ENCODE assay signal across 30 cellular contexts in genomic region chr18:58668211-58668610, GRCh38. TPM values are rescaled to one million over a fixed set of nuclear protein-coding genes. Genes with fewer than 3 reads are reported as not detected.
DNase-seq lines count a peak whose midpoint lies in the region; ATAC-seq, FAIRE-seq and TF ChIP-seq lines count a peak whose summit lies in the region.
"Had no signal": no experiment of that assay in that cellular context is flagged by ENCODE, and none has a peak within 500 bp of the region (broad histone marks: within the 10 kb centered on the region; RNA-seq: fewer than 3 reads in every experiment).

No MANE protein-coding gene starts in this region.

- FAIRE-seq in GM12892 (lab: Jason Lieb, UNC) = no peak

- intact Hi-C loops in Calu3 (cut with micrococcal nuclease; ENCODE audit: unreplicated experiment) (no loop called here), lower lobe of right lung (cut with DNase I) (no loop called here)

- H3K36me3 ChIP-seq in GM23248 (ENCODE audit: low read depth) (no peaks in the 10 kb centered on the region), lower lobe of right lung (no peaks in the 10 kb centered on the region)
- H3K36me3 ChIP-seq: esophagus squamous epithelium, left ventricle myocardium inferior, SJCRH30, vagina had no signal

- H3K27ac ChIP-seq in GM23248 (no peak overlapping the region), lower lobe of right lung (no peak overlapping the region)
- H3K27ac ChIP-seq: left ventricle myocardium inferior, psoas muscle, SJCRH30, testis, vagina had no signal

- H3K9me3 ChIP-seq in GM23248 (ENCODE audit: low read depth) (no peaks in the 10 kb centered on the region), lower lobe of right lung (no peaks in the 10 kb centered on the region)
- H3K9me3 ChIP-seq: esophagus squamous epithelium, left ventricle myocardium inferior, psoas muscle, SJCRH30, testis, vagina had no signal

- H3K27ac Mint-ChIP-seq in Calu3 (ENCODE audit: unreplicated experiment) = peak overlapping the region; percentile 78
- H3K27ac Mint-ChIP-seq: activated naive CD4-positive, alpha-beta T cell treated with anti-CD3 and anti-CD28 coated beads, Interleukin-2, amount 50 U/mL, for 72 hours; dendritic cell treated with granulocyte-macrophage colony-stimulating factor and Interleukin-4, amounts not matched to agents 40 ng/mL and 50 ng/mL, for 4 days; endodermal cell; mesothelial cell of epicardium had no signal

- peaks cover 53% of the 10 kb centered on the region for H3K4me1 ChIP-seq in GM23248 (ENCODE audit: insufficient read depth)
- peaks cover 17% of the 10 kb centered on the region for H3K4me1 ChIP-seq in lower lobe of right lung

- H3K27me3 Mint-ChIP-seq in Calu3 (ENCODE audit: unreplicated experiment) = no peaks in the 10 kb centered on the region

- peaks cover 48% of the 10 kb centered on the region for H3K4me1 Mint-ChIP-seq in Calu3 (ENCODE audit: low read depth, unreplicated experiment)

- TF ChIP-seq CTCF in Calu3 (IDR thresholded peaks at IDR 0.05; ENCODE audit: unreplicated experiment) (no peak), lower lobe of right lung (IDR thresholded peaks at IDR 0.05) (no peak)

- no peak overlapping the region for H2AFZ ChIP-seq in GM23248

- ATAC-seq in HG03571 (IDR thresholded peaks at IDR 0.05; ENCODE audit: unreplicated experiment) (no peak), lower lobe of right lung (no peak)
- ATAC-seq: activated naive CD4-positive, alpha-beta T cell treated with anti-CD3 and anti-CD28 coated beads, Interleukin-2, amount 50 U/mL, for 72 hours; naive thymus-derived CD4-positive, alpha-beta T cell; psoas muscle had no signal

- peak overlapping the region; percentile 18 for H3K4me3 Mint-ChIP-seq in Calu3 (ENCODE audit: low read depth, unreplicated experiment)
- H3K4me3 Mint-ChIP-seq: dendritic cell treated with granulocyte-macrophage colony-stimulating factor and Interleukin-4, amounts not matched to agents 40 ng/mL and 50 ng/mL, for 4 days; endodermal cell; mesothelial cell of epicardium; naive thymus-derived CD4-positive, alpha-beta T cell had no signal

- H3K4me3 ChIP-seq in GM23248 (no peak overlapping the region), lower lobe of right lung (no peak overlapping the region)
- H3K4me3 ChIP-seq: esophagus squamous epithelium, left ventricle myocardium inferior, psoas muscle, SJCRH30, testis, vagina had no signal

- H3K79me2 ChIP-seq in GM23248 (ENCODE audit: insufficient read depth) = peaks cover 15% of the 10 kb centered on the region

- no peak for TF ChIP-seq POLR2A in GM12892 (IDR thresholded peaks at IDR 0.05; ENCODE audit: low read depth, low read length)

- no peaks in the 10 kb centered on the region for H3K27me3 ChIP-seq in GM23248 (replicated peaks; ENCODE audit: insufficient read depth)
- no peaks in the 10 kb centered on the region for H3K27me3 ChIP-seq in lower lobe of right lung (ENCODE audit: low read depth)
- H3K27me3 ChIP-seq: esophagus squamous epithelium, SJCRH30, testis, vagina had no signal

- H3K9ac ChIP-seq in GM23248 = no peak overlapping the region

- no peak overlapping the region for H3K4me2 ChIP-seq in GM23248 (ENCODE audit: unreplicated experiment)

- BruUV-seq in Calu3 (replicated peaks; lab: Mats Ljungman, UMichigan) = no TSS peak

- H3K9me3 Mint-ChIP-seq in Calu3 (ENCODE audit: low read depth, unreplicated experiment) = no peaks in the 10 kb centered on the region
- H3K9me3 Mint-ChIP-seq: dendritic cell treated with granulocyte-macrophage colony-stimulating factor and Interleukin-4, amounts not matched to agents 40 ng/mL and 50 ng/mL, for 4 days; endodermal cell; mesothelial cell of epicardium had no signal

- no peaks in the 10 kb centered on the region for H3K9me2 ChIP-seq in GM23248 (ENCODE audit: insufficient read depth)

- CTCF ChIA-PET in Calu3 (lab: Charles Lee) = no interaction called here

- 91 to 94% methylated on average over 2 of the region's 2 CpGs for WGBS in GM23248 (ENCODE audit: low coverage in 1 of 2, low lambda C conversion rate in 2 of 2, missing lambda C conversion rate in 2 of 2), 2 experiments

- no peak for DNase-seq in Calu3
- DNase-seq in GM23248 = peak; percentile 23
- peak; percentile 18 for DNase-seq in RKO (ENCODE audit: low spot score)
- peak; percentile 32 for DNase-seq in glomerular visceral epithelial cell (ENCODE audit: extremely low spot score)
- DNase-seq in GM12892 (ENCODE audit: insufficient read length) = no peak
- no peak for DNase-seq in NCI-H748 (lab: John Stamatoyannopoulos, UW; ENCODE audit: unreplicated experiment)
- no peak for DNase-seq in lower lobe of right lung
- DNase-seq: activated CD4-positive, alpha-beta T cell treated with anti-CD3 and anti-CD28 coated beads, Interleukin-2, amount 50 U/mL, for 4 hours; activated CD4-positive, CD25-positive, alpha-beta regulatory T cell; aorta; CD4-positive, CD25-positive, alpha-beta regulatory T cell; central memory CD4-positive, alpha-beta T cell; DMS 273 treated with DMSO at 0.1 percent for 48 hours; endodermal cell; esophagus squamous epithelium; hippocampal formation; left ventricle myocardium inferior; naive thymus-derived CD4-positive, alpha-beta T cell; NCI-H146; NCI-H510A; psoas muscle; SJCRH30; stimulated activated CD4-positive, alpha-beta T cell treated with anti-CD3 and anti-CD28 coated beads, Interleukin-15, amount 100 ng/mL, for 24 hours; stimulated activated naive CD4-positive, alpha-beta T cell; testis had no signal

- in situ Hi-C loops in GM23248 (cut with MboI) = no loop called here

- H3F3A ChIP-seq in GM23248 (ENCODE audit: insufficient read depth) = peaks cover 37% of the 10 kb centered on the region

- no peaks in the 10 kb centered on the region for H4K20me1 ChIP-seq in GM23248 (ENCODE audit: insufficient read depth)

- H3K36me3 Mint-ChIP-seq in Calu3 (ENCODE audit: insufficient read depth, unreplicated experiment) = peaks cover 44% of the 10 kb centered on the region
- H3K36me3 Mint-ChIP-seq: mesothelial cell of epicardium had no signal

RNA-seq across cellular contexts. Expression of gene MALT1, which starts 3.1 kb away (rescaled TPM):
- total RNA-seq in Calu3 (2022) = 28.1 and 37.6 TPM in 2 replicates
- total RNA-seq in GM23248 (2014; rRNA removed; shearing (Covaris generic)) = 42.5 and 44.0 TPM in 2 replicates
- polyA plus RNA-seq in GM23248 (2016; fragmentation: Nextera tagmentation; extraction: Ambion mirVana) = 10.9 and 12.6 TPM in 2 replicates
- polyA plus RNA-seq in GM12892 (2012; ENCODE audit: missing spikeins) = 44.0 TPM
- total RNA-seq in lower lobe of right lung = 23.1 TPM

RNA-seq across cellular contexts. Expression of gene ALPK2, which starts 39.3 kb away (rescaled TPM):
- not detected in 2 replicates for total RNA-seq in Calu3 (2022)
- 85.0 and 98.6 TPM in 2 replicates for total RNA-seq in GM23248 (2014; rRNA removed; shearing (Covaris generic))
- polyA plus RNA-seq in GM23248 (2016; fragmentation: Nextera tagmentation; extraction: Ambion mirVana) = 41.2 and 55.1 TPM in 2 replicates
- polyA plus RNA-seq in GM12892 (2012; ENCODE audit: missing spikeins) = 4.3 TPM
- total RNA-seq in lower lobe of right lung = not detected
- polyA plus RNA-seq: CD4-positive, CD25-positive, alpha-beta regulatory T cell; naive thymus-derived CD4-positive, alpha-beta T cell had no signal

Comparison
In these comparisons a context has a peak if more than half of its experiments do, and no peak if none do; other contexts are left out.
1. DNase-seq: peak in GM23248 (single experiment), RKO (single experiment) and glomerular visceral epithelial cell (single experiment); none in Calu3 (single experiment), GM12892 (single experiment), NCI-H748 (single experiment) and lower lobe of right lung (single experiment).
2. RNA of gene ALPK2, which starts 39.3 kb away (total RNA-seq): 85.0 to 98.6 TPM in GM23248; not detected in lower lobe of right lung (single experiment) and not detected in Calu3; every median in the first group is over 10 times any median in the second.